Comparison of ENCODE assay signal across 27 cellular contexts in genomic region chr19:3121821-3122511, GRCh38. TPM values are rescaled to one million over a fixed set of nuclear protein-coding genes. Genes with fewer than 3 reads are reported as not detected.
"Had no signal": no experiment of that assay in that cellular context is flagged by ENCODE, and none has a peak within 500 bp of the region (broad histone marks: within the 10 kb centered on the region; RNA-seq: fewer than 3 reads in every experiment).

No MANE protein-coding gene starts in this region.

- ATAC-seq: gastroesophageal sphincter; left lung; naive thymus-derived CD4-positive, alpha-beta T cell; upper lobe of right lung had no signal

- H3K4me3 Mint-ChIP-seq: naive thymus-derived CD4-positive, alpha-beta T cell; stimulated activated memory B cell treated with anti-CD40 and anti-IgM and Interleukin-4, amounts not matched to agents 10 μg/mL and 1 μg/mL and 100 μg/mL, for 72 hours; stimulated activated naive CD8-positive, alpha-beta T cell treated with anti-CD3 and anti-CD28 coated beads, Interleukin-15, Interleukin-2, amounts not matched to agents 100 ng/mL and 50 ng/mL, for 24 hours had no signal

- H3K4me1 ChIP-seq: colonic mucosa, esophagus squamous epithelium, gastroesophageal sphincter, tibial artery, vagina had no signal

- H3K27ac ChIP-seq: colonic mucosa, esophagus squamous epithelium, gastroesophageal sphincter, hepatocyte, left lung, ovary, spleen, tibial artery, upper lobe of right lung, vagina had no signal

- H3K4me3 ChIP-seq: colonic mucosa, esophagus squamous epithelium, gastroesophageal sphincter, hepatocyte, left lung, ovary, spleen, tibial artery, upper lobe of right lung, vagina had no signal

- H3K79me2 ChIP-seq: hepatocyte had no signal

- H3K4me2 ChIP-seq: hepatocyte had no signal

- H3K36me3 ChIP-seq: ovary had no signal

- H3K27ac Mint-ChIP-seq: naive thymus-derived CD4-positive, alpha-beta T cell; stimulated activated memory B cell treated with anti-CD40 and anti-IgM and Interleukin-4, amounts not matched to agents 10 μg/mL and 1 μg/mL and 100 μg/mL, for 72 hours; stimulated activated naive CD8-positive, alpha-beta T cell treated with anti-CD3 and anti-CD28 coated beads, Interleukin-15, Interleukin-2, amounts not matched to agents 100 ng/mL and 50 ng/mL, for 24 hours had no signal

- H3K36me3 Mint-ChIP-seq: stimulated activated memory B cell treated with anti-CD40 and anti-IgM and Interleukin-4, amounts not matched to agents 10 μg/mL and 1 μg/mL and 100 μg/mL, for 72 hours had no signal

- H2AFZ ChIP-seq: hepatocyte had no signal

- H3K9me3 Mint-ChIP-seq: stimulated activated memory B cell treated with anti-CD40 and anti-IgM and Interleukin-4, amounts not matched to agents 10 μg/mL and 1 μg/mL and 100 μg/mL, for 72 hours; stimulated activated naive CD8-positive, alpha-beta T cell treated with anti-CD3 and anti-CD28 coated beads, Interleukin-15, Interleukin-2, amounts not matched to agents 100 ng/mL and 50 ng/mL, for 24 hours had no signal

- DNase-seq: cerebellar nuclear complex; colonic mucosa; dermis blood vessel endothelial cell; esophagus squamous epithelium; foreskin fibroblast; glutamatergic neuron; kidney glomerular epithelial cell; mesendoderm; naive thymus-derived CD4-positive, alpha-beta T cell; nucleus accumbens; spleen; stimulated activated CD4-positive, alpha-beta T cell treated with anti-CD3 and anti-CD28 coated beads, Interleukin-15, amount 100 ng/mL, for 24 hours; stimulated activated CD4-positive, alpha-beta T cell treated with anti-CD3 and anti-CD28 coated beads, Interleukin-1b, Interleukin-23, amount 100 ng/mL, for 48 hours; stimulated activated CD4-positive, alpha-beta T cell treated with anti-CD3 and anti-CD28 coated beads, Interleukin-4, amount 100 ng/mL, for 24 hours; tibial artery had no signal

- H3K27me3 ChIP-seq: colonic mucosa, esophagus squamous epithelium, gastroesophageal sphincter, hepatocyte, left lung, ovary, upper lobe of right lung, vagina had no signal

- H3K9me3 ChIP-seq: colonic mucosa, esophagus squamous epithelium, gastroesophageal sphincter, left lung, ovary, spleen, tibial artery, upper lobe of right lung, vagina had no signal

RNA-seq across cellular contexts. Expression of gene GNA15, which starts 13.9 kb away (rescaled TPM):
- total RNA-seq: lung microvascular endothelial cell had no signal
- polyA plus RNA-seq: neural cell had no signal

RNA-seq across cellular contexts. Expression of gene S1PR4, which starts 56.6 kb away (rescaled TPM):
- total RNA-seq: epithelial cell of proximal tubule, temporal lobe, vagina had no signal
- polyA plus RNA-seq: hepatocyte, neural cell had no signal
